8 cellular contexts compared by ENCODE assay signal in the genomic region with DNA sequence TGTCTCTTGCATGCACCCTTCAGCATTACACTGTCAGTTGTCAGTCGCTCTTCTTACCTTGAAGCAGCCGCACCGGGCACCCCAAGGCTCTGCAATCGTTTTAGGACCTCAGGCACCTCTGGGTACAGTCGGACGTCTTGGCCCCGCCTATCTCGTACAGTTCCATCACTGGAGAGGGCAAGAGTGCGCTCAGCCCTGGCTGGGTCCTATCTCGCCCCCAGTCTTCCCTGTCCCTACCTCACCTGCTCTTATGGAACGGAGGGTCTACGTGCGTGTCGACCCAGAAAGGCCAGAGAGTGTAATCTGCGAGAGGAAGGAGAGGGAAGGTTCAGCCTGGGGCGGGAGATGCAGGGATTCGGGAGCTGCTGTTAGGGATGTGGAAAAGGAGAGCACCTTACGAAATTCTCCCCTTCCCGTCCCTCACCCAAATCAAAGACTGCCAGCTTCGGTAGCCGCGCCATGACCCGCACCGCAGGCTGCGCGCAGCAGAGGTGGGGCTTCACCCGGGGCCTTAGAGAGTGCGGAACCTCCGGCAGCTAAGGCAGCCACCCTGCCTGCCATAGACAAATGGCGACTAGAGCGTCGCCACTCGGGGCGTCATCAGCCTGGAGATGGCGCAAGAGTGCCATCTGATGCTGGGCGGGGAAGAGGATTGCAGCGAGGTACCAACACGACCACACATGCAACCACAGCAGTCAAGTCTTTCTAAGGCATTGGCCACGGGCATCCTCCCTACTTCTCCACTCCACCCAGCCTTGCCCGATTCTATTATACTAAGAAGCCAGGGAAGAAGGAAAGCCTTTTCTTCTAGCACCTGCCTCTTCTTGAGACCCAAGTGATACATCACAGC. TPM values are rescaled to one million over a fixed set of nuclear protein-coding genes. Genes with fewer than 3 reads are reported as not detected.
DNase-seq lines count a peak whose midpoint lies in the region; ATAC-seq, FAIRE-seq and TF ChIP-seq lines count a peak whose summit lies in the region.

A gene (minus strand): TSS at position 572 of the 850 bp plus-strand sequence. CDS start 111 bp downstream, at position 461.

- TF ChIP-seq CTCF in adrenal gland (IDR thresholded peaks at IDR 0.05) (peak; percentile 12 to 54 (median 46)), left ventricle myocardium inferior (IDR thresholded peaks at IDR 0.05; ENCODE audit: borderline replicate concordance) (peak; percentile 58), uterus (IDR thresholded peaks at IDR 0.05) (peak; percentile 45 to 68 (median 61))

- peak; percentile 78 for TF ChIP-seq POLR2A in GM12891 (IDR thresholded peaks at IDR 0.05; ENCODE audit: low read depth, low read length)
- peak; percentile 83 to 94 for TF ChIP-seq POLR2A in adrenal gland (IDR thresholded peaks at IDR 0.05)
- peak; percentile 55 to 66 for TF ChIP-seq POLR2A in uterus (IDR thresholded peaks at IDR 0.05)

- H3K27me3 ChIP-seq in adrenal gland, result no peaks in the 10 kb centered on the region
- no peaks in the 10 kb centered on the region for H3K27me3 ChIP-seq in left ventricle myocardium inferior (ENCODE audit: low read depth)
- no peaks in the 10 kb centered on the region for H3K27me3 ChIP-seq in uterus

- H3K36me3 Mint-ChIP-seq in T-cell, result peaks cover 19% of the 10 kb centered on the region

- DNase-seq in GM12891 (ENCODE audit: insufficient read length, low spot score) (peak; percentile 69), NCI-H1417 treated with DMSO at 0.1 percent for 48 hours (lab: John Stamatoyannopoulos, UW) (peak; percentile 24), T-cell (peak; percentile 73 to 91 (median 85)), adrenal gland (peak; percentile 84 to 94 (median 88)), left ventricle myocardium inferior (peak; percentile 87), pulmonary artery endothelial cell (ENCODE audit: low read depth, low spot score) (peak; percentile 74), uterus (peak; percentile 81 to 82)

- H3K4me3 Mint-ChIP-seq in T-cell, result peak within 1 kb of the TSS; percentile 86 to 93 (median 92)

- no peaks in the 10 kb centered on the region for H3K27me3 Mint-ChIP-seq in T-cell

- H3K4me1 Mint-ChIP-seq in T-cell, result peaks cover 42 to 54% (median 50%) of the 10 kb centered on the region in 3 donors

- POLR2A ChIA-PET in T-cell (lab: Charles Lee), result interaction anchor here (0.7 to 1.0 kb wide), 4 partner anchors 17 to 61 kb away, joined by 3 to 5 read pairs (median 4); a partner anchor contains a TSS

- ATAC-seq in HG02798 (IDR thresholded peaks at IDR 0.05; ENCODE audit: poor library complexity, unreplicated experiment) (peak; percentile 74), T-cell (replicated peaks in 1 of 4) (peak; percentile 74 to 82 (median 80))

- no peaks in the 10 kb centered on the region for H3K9me3 ChIP-seq in adrenal gland (replicated peaks in 1 of 3)
- H3K9me3 ChIP-seq in left ventricle myocardium inferior (replicated peaks), result no peaks in the 10 kb centered on the region
- no peaks in the 10 kb centered on the region for H3K9me3 ChIP-seq in uterus

- peaks cover 17 to 25% of the 10 kb centered on the region in 2 donors for H3K4me1 ChIP-seq in adrenal gland (replicated peaks in 1 of 2)
- H3K4me1 ChIP-seq in left ventricle myocardium inferior, result peaks cover 43% of the 10 kb centered on the region
- H3K4me1 ChIP-seq in uterus, result peaks cover 0 to 4% of the 10 kb centered on the region in 2 donors

- CTCF ChIA-PET in T-cell (lab: Charles Lee), result interaction anchor here (0.7 to 2.5 kb wide), 13 partner anchors 9 to 1200 kb away, joined by 3 to 26 read pairs (median 3); a partner anchor contains a TSS

- peak within 1 kb of the TSS; percentile 64 to 98 (median 84) for H3K27ac ChIP-seq in adrenal gland
- H3K27ac ChIP-seq in left ventricle myocardium inferior (replicated peaks), result peak within 1 kb of the TSS; percentile 97
- peak within 1 kb of the TSS; percentile 86 to 89 for H3K27ac ChIP-seq in uterus

- peak; percentile 97 for FAIRE-seq in GM12891 (lab: Jason Lieb, UNC)

- intact Hi-C loops in adrenal gland (cut with DNase I) (no loop called here), left ventricle myocardium inferior (cut with micrococcal nuclease) (no loop called here), uterus (cut with DNase I; ENCODE audit: low total_unique reads) (no loop called here)

- H3K4me3 ChIP-seq in adrenal gland, result peak within 1 kb of the TSS; percentile 43 to 86 (median 64)
- peak within 1 kb of the TSS; percentile 73 for H3K4me3 ChIP-seq in left ventricle myocardium inferior
- H3K4me3 ChIP-seq in uterus, result peak within 1 kb of the TSS; percentile 71 to 80

- no peaks in the 10 kb centered on the region for H3K9me3 Mint-ChIP-seq in T-cell

- 1% methylated on average over 16 to 40 of the region's 40 CpGs for WGBS in adrenal gland, 4 donors

- peak within 1 kb of the TSS; percentile 95 to 97 for H3K27ac Mint-ChIP-seq in T-cell

- peaks cover 0 to 16% of the 10 kb centered on the region in 2 donors for H3K36me3 ChIP-seq in adrenal gland (replicated peaks in 1 of 2)
- H3K36me3 ChIP-seq in left ventricle myocardium inferior, result peaks cover 17% of the 10 kb centered on the region
- H3K36me3 ChIP-seq in uterus, result no peaks in the 10 kb centered on the region

TF ChIP-seq in GM12891, 5 proteins besides CTCF, POLR2A, EP300 and RAD21:
- TF ChIP-seq POLR2AphosphoS5 (IDR thresholded peaks at IDR 0.05; ENCODE audit: low read depth, low read length) (peak; percentile 82; the same call in 1 of the 2 replicates), POU2F2 (IDR thresholded peaks at IDR 0.05; ENCODE audit: low read depth, low read length) (peak; percentile 42; the same call in 1 of the 2 replicates), TAF1 (IDR thresholded peaks at IDR 0.05; ENCODE audit: low read depth, low read length) (peak; percentile 77), SPI1 (IDR thresholded peaks at IDR 0.05; ENCODE audit: low read depth, low read length) (peak; percentile 27; the same call in 1 of the 2 replicates), PAX5 (IDR thresholded peaks at IDR 0.05; ENCODE audit: insufficient read depth, low read length, severe bottlenecking) (no peak)

RNA-seq across cellular contexts. Expression of the gene that starts here (rescaled TPM):
- 20.5 TPM for polyA plus RNA-seq in GM12891 (2012; ENCODE audit: low read depth, missing spikeins)
- 10 to 100 TPM in 3 of 5 donors, 1 to 10 TPM in 2; 7.2 to 17.5 (median 12.1) TPM for total RNA-seq in T-cell
- total RNA-seq in adrenal gland, result 10 to 100 TPM; 20.3 to 53.7 (median 28.1) TPM
- polyA plus RNA-seq in adrenal gland, result 10 to 100 TPM; 32.2 to 40.2 (median 39.4) TPM
- 16.6 TPM for total RNA-seq in left ventricle myocardium inferior
- total RNA-seq in pulmonary artery endothelial cell, result 6.9 and 13.1 TPM in 2 replicates
- 100 to 1,000 TPM in 1 of 4 donors, 10 to 100 TPM in 2, 1 to 10 TPM in 1; 5.6 to 137 (median 24.2) TPM for total RNA-seq in uterus

Comparison
In these comparisons a context has a peak if more than half of its experiments do, and no peak if none do; other contexts are left out.
1. Peak in every context shown above with its lines: DNase-seq, ATAC-seq, H3K4me3 ChIP-seq and H3K27ac ChIP-seq.
2. DNase-seq: peak in every context shown above with its lines; median percentile 88 in adrenal gland; 87 in left ventricle myocardium inferior; 85 in T-cell; 82 in uterus; 74 in pulmonary artery endothelial cell; 69 in GM12891; 24 in NCI-H1417 treated with DMSO at 0.1 percent for 48 hours.